Comparison of ENCODE assay signal across 8 cellular contexts in genomic region chr9:136840877-136841645, GRCh38. TPM values are rescaled to one million over a fixed set of nuclear protein-coding genes. Genes with fewer than 3 reads are reported as not detected.
A peak's percentile ranks its signal among the peaks of the same experiment; 100 is the strongest.
DNase-seq lines count a peak whose midpoint lies in the region; ATAC-seq and TF ChIP-seq lines count a peak whose summit lies in the region.

No MANE protein-coding gene starts in this region.

- TF ChIP-seq CTCF in endodermal cell (conservative IDR thresholded peaks at IDR 0.05) (no peak), osteocyte (IDR thresholded peaks at IDR 0.05) (no peak)

- H3K36me3 Mint-ChIP-seq in activated CD4-positive, alpha-beta T cell treated with anti-CD3 and anti-CD28 coated beads, Interleukin-2, amount 10 ng/mL, durations not matched to agents 7 days and 5 days (ENCODE audit: low read depth), result peaks cover 6% of the 10 kb centered on the region
- H3K36me3 Mint-ChIP-seq in endodermal cell (ENCODE audit: low read depth), result peaks cover 6% of the 10 kb centered on the region
- peaks cover 6% of the 10 kb centered on the region for H3K36me3 Mint-ChIP-seq in osteocyte (ENCODE audit: unreplicated experiment)

- peaks cover 10% of the 10 kb centered on the region for H3K4me1 Mint-ChIP-seq in activated CD4-positive, alpha-beta T cell treated with anti-CD3 and anti-CD28 coated beads, Interleukin-2, amount 10 ng/mL, durations not matched to agents 7 days and 5 days
- H3K4me1 Mint-ChIP-seq in endodermal cell (peaks cover 10% of the 10 kb centered on the region), osteocyte (ENCODE audit: unreplicated experiment) (peaks cover 37% of the 10 kb centered on the region)

- CTCF ChIA-PET in activated CD4-positive, alpha-beta T cell treated with anti-CD3 and anti-CD28 coated beads, Interleukin-2, amount 10 ng/mL, durations not matched to agents 7 days and 5 days (lab: Charles Lee), result interaction anchor here (1.1 to 2.3 kb wide), 9 partner anchors 9 to 194 kb away, joined by 3 to 19 read pairs (median 6); no protein-coding TSS in a partner anchor

- no peaks in the 10 kb centered on the region for H3K36me3 ChIP-seq in endodermal cell (ENCODE audit: control insufficient read depth, insufficient read depth, low read length)

- H3K9me3 ChIP-seq in endodermal cell (ENCODE audit: control insufficient read depth, low read length), result no peaks in the 10 kb centered on the region

- H3K27me3 ChIP-seq in endodermal cell (ENCODE audit: control insufficient read depth, insufficient read depth, low read length, poor library complexity, severe bottlenecking), result no peaks in the 10 kb centered on the region

- peak overlapping the region; percentile 24 for H3K27ac ChIP-seq in endodermal cell (ENCODE audit: low read depth, low read length)

- H3K9me3 Mint-ChIP-seq in activated CD4-positive, alpha-beta T cell treated with anti-CD3 and anti-CD28 coated beads, Interleukin-2, amount 10 ng/mL, durations not matched to agents 7 days and 5 days, result no peaks in the 10 kb centered on the region
- H3K9me3 Mint-ChIP-seq in endodermal cell, result peaks cover 5% of the 10 kb centered on the region
- H3K9me3 Mint-ChIP-seq in osteocyte (ENCODE audit: unreplicated experiment), result no peaks in the 10 kb centered on the region

- H3K4me3 ChIP-seq in endodermal cell (ENCODE audit: low read length), result no peak overlapping the region

- POLR2A ChIA-PET in activated CD4-positive, alpha-beta T cell treated with anti-CD3 and anti-CD28 coated beads, Interleukin-2, amount 10 ng/mL, durations not matched to agents 7 days and 5 days (lab: Charles Lee), result no interaction called here

- 78 to 79% methylated on average over 11 to 28 of the region's 28 CpGs for WGBS in endodermal cell (ENCODE audit: insufficient coverage in 1 of 2, insufficient read length in 1 of 2), 2 experiments

- DNase-seq in activated CD4-positive, alpha-beta T cell treated with anti-CD3 and anti-CD28 coated beads, Interleukin-2, amount 10 ng/mL, durations not matched to agents 7 days and 5 days, result no peak
- DNase-seq in activated CD4-positive, alpha-beta T cell treated with anti-CD3 and anti-CD28 coated beads, Interleukin-2, amount 50 U/mL, for 4 hours, result no peak
- DNase-seq in NCI-H82 treated with DMSO at 0.1 percent for 48 hours (lab: John Stamatoyannopoulos, UW; ENCODE audit: unreplicated experiment) (peak; percentile 28), endodermal cell (peak; percentile 73), osteocyte (ENCODE audit: extremely low spot score, unreplicated experiment) (no peak), 8988T (no peak)
- no peak for DNase-seq in effector CD8-positive, alpha-beta T cell (lab: John Stamatoyannopoulos, UW)

- peaks cover 6% of the 10 kb centered on the region for H3K27me3 Mint-ChIP-seq in activated CD4-positive, alpha-beta T cell treated with anti-CD3 and anti-CD28 coated beads, Interleukin-2, amount 10 ng/mL, durations not matched to agents 7 days and 5 days
- H3K27me3 Mint-ChIP-seq in endodermal cell (ENCODE audit: insufficient read depth) (peaks cover 18% of the 10 kb centered on the region), osteocyte (ENCODE audit: unreplicated experiment) (no peaks in the 10 kb centered on the region)

- H3K4me3 Mint-ChIP-seq in activated CD4-positive, alpha-beta T cell treated with anti-CD3 and anti-CD28 coated beads, Interleukin-2, amount 10 ng/mL, durations not matched to agents 7 days and 5 days, result no peak overlapping the region
- H3K4me3 Mint-ChIP-seq in endodermal cell, result no peak overlapping the region
- peak overlapping the region; percentile 50 for H3K4me3 Mint-ChIP-seq in osteocyte (ENCODE audit: unreplicated experiment)

- H3K27ac Mint-ChIP-seq in activated CD4-positive, alpha-beta T cell treated with anti-CD3 and anti-CD28 coated beads, Interleukin-2, amount 10 ng/mL, durations not matched to agents 7 days and 5 days, result peak overlapping the region; percentile 25
- H3K27ac Mint-ChIP-seq in endodermal cell (peak overlapping the region; percentile 82), osteocyte (ENCODE audit: unreplicated experiment) (peak overlapping the region; percentile 81)

- H3K9ac ChIP-seq in endodermal cell (ENCODE audit: extremely low read depth, low read length, poor library complexity, severe bottlenecking), result no peak overlapping the region

- ATAC-seq in GM21390 (IDR thresholded peaks at IDR 0.05; ENCODE audit: unreplicated experiment), result no peak

- H3K4me1 ChIP-seq in endodermal cell (ENCODE audit: control insufficient read depth, insufficient read depth, low read length), result peaks cover 10% of the 10 kb centered on the region

RNA-seq across cellular contexts. Expression of gene AJM1, which starts 1.2 kb away (rescaled TPM):
- total RNA-seq in activated CD4-positive, alpha-beta T cell treated with anti-CD3 and anti-CD28 coated beads, Interleukin-2, amount 10 ng/mL, durations not matched to agents 7 days and 5 days, result 1 to 10 TPM; 4.0 to 4.1 TPM
- total RNA-seq in endodermal cell, result 1 to 10 TPM; 1.4 to 3.5 TPM
- polyA plus RNA-seq in endodermal cell (2013, experiment 1 of 2), result 1.9 TPM
- polyA plus RNA-seq in endodermal cell (2013, experiment 2 of 2), result 1.7 TPM
- total RNA-seq in osteocyte, result 4.4 and 4.5 TPM in 2 replicates

RNA-seq across cellular contexts. Expression of gene PHPT1, which starts 8.1 kb away (rescaled TPM):
- total RNA-seq in activated CD4-positive, alpha-beta T cell treated with anti-CD3 and anti-CD28 coated beads, Interleukin-2, amount 10 ng/mL, durations not matched to agents 7 days and 5 days, result 10 to 100 TPM; 90.1 to 99.4 TPM
- total RNA-seq in endodermal cell, result 100 to 1,000 TPM; 107 to 122 TPM
- polyA plus RNA-seq in endodermal cell (2013, experiment 1 of 2), result 171 TPM
- polyA plus RNA-seq in endodermal cell (2013, experiment 2 of 2), result 174 TPM
- 131 and 142 TPM in 2 replicates for total RNA-seq in osteocyte

RNA-seq across cellular contexts. Expression of gene MAMDC4, which starts 11.1 kb away (rescaled TPM):
- 10 to 100 TPM; 12.4 to 14.4 TPM for total RNA-seq in activated CD4-positive, alpha-beta T cell treated with anti-CD3 and anti-CD28 coated beads, Interleukin-2, amount 10 ng/mL, durations not matched to agents 7 days and 5 days
- total RNA-seq in endodermal cell (10 to 100 TPM in 1 of 2 donors, 1 to 10 TPM in 1; 6.8 to 15.4 TPM), osteocyte (7.4 and 9.4 TPM in 2 replicates)
- 11.5 TPM for polyA plus RNA-seq in endodermal cell (2013, experiment 1 of 2)
- 9.9 TPM for polyA plus RNA-seq in endodermal cell (2013, experiment 2 of 2)

RNA-seq across cellular contexts. Expression of gene EDF1, which starts 25.0 kb away (rescaled TPM):
- total RNA-seq in activated CD4-positive, alpha-beta T cell treated with anti-CD3 and anti-CD28 coated beads, Interleukin-2, amount 10 ng/mL, durations not matched to agents 7 days and 5 days, result 100 to 1,000 TPM; 290 to 291 TPM
- 100 to 1,000 TPM; 326 to 339 TPM for total RNA-seq in endodermal cell
- polyA plus RNA-seq in endodermal cell (2013, experiment 1 of 2), result 226 TPM
- 225 TPM for polyA plus RNA-seq in endodermal cell (2013, experiment 2 of 2)
- total RNA-seq in osteocyte, result 338 and 342 TPM in 2 replicates

RNA-seq across cellular contexts. Expression of gene RABL6, which starts 33.3 kb away (rescaled TPM):
- total RNA-seq in activated CD4-positive, alpha-beta T cell treated with anti-CD3 and anti-CD28 coated beads, Interleukin-2, amount 10 ng/mL, durations not matched to agents 7 days and 5 days, result 100 to 1,000 TPM in 1 of 2 experiments, 10 to 100 TPM in 1; 95.5 to 109 TPM
- total RNA-seq in endodermal cell, result 100 to 1,000 TPM; 159 to 206 TPM
- polyA plus RNA-seq in endodermal cell (2013, experiment 1 of 2), result 128 TPM
- 116 TPM for polyA plus RNA-seq in endodermal cell (2013, experiment 2 of 2)
- 82.2 and 84.7 TPM in 2 replicates for total RNA-seq in osteocyte

Comparison
In these comparisons a context has a peak if more than half of its experiments do, and no peak if none do; other contexts are left out.
1. DNase-seq: peak in NCI-H82 treated with DMSO at 0.1 percent for 48 hours (single experiment) and endodermal cell (single experiment); none in activated CD4-positive, alpha-beta T cell treated with anti-CD3 and anti-CD28 coated beads, Interleukin-2, amount 10 ng/mL, durations not matched to agents 7 days and 5 days (single experiment), activated CD4-positive, alpha-beta T cell treated with anti-CD3 and anti-CD28 coated beads, Interleukin-2, amount 50 U/mL, for 4 hours (0 of 2), osteocyte (single experiment), 8988T (single experiment) and effector CD8-positive, alpha-beta T cell (single experiment).
2. H3K27ac Mint-ChIP-seq: peak in every context shown above with its lines; median percentile 82 in endodermal cell; 81 in osteocyte; 25 in activated CD4-positive, alpha-beta T cell treated with anti-CD3 and anti-CD28 coated beads, Interleukin-2, amount 10 ng/mL, durations not matched to agents 7 days and 5 days.